1 cellular context compared by ENCODE assay signal in genomic region chr1:194268839-194269238, GRCh38.
TF ChIP-seq lines count a peak whose summit lies in the region.

No MANE protein-coding gene starts in this region.

TF ChIP-seq in HCT116, 20 proteins besides CTCF, POLR2A, EP300 and RAD21 (continued from another document):
- TF ChIP-seq ZBTB33 (IDR thresholded peaks at IDR 0.05; ENCODE audit: extremely low read depth, insufficient replicate concordance, low read length), result no peak
- TF ChIP-seq ZNF274 (IDR thresholded peaks at IDR 0.05; ENCODE audit: low read depth, low read length), result no peak
- TF ChIP-seq ATF3 (IDR thresholded peaks at IDR 0.05), result no peak
- no peak for TF ChIP-seq CBX3 (IDR thresholded peaks at IDR 0.05; ENCODE audit: low read depth)
- TF ChIP-seq SRF (IDR thresholded peaks at IDR 0.05; ENCODE audit: low read depth), result no peak
- no peak for TF ChIP-seq REST (IDR thresholded peaks at IDR 0.05; ENCODE audit: low read depth)
TF ChIP-seq in HCT116: peak in this region for 0.
